Comparison of ENCODE assay signal across 17 cellular contexts in the genomic region with DNA sequence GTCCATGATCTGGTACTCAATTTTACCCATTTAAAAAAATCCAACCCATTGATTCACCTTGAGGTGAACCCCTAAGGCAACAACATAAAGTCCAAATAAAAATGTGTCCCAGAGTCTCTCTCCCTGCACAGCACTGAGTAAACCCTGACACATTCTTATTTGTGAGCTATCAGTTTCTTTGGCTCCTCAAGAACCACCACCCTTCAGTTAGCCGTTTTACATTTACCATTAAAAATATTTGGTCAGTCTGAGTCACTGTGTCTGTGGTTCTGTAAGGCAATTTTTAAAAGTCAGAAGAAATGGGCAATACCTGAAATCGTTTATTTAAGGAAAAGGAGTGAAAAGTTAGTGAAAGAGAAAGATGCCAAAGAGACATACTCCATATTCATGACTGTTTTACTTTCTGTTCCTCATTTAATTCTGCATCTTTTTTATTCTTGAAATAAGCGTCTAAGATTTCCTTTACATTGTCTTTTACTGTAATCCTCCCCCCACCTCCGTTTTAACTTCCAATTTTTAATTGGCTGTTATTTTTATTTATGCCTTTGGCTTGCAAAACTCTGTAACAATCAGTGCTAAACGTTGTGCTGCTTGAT.
DNase-seq lines count a peak whose midpoint lies in the region; ATAC-seq and TF ChIP-seq lines count a peak whose summit lies in the region.
"Had no signal": no experiment of that assay in that cellular context is flagged by ENCODE, and none has a peak within 500 bp of the region (broad histone marks: within the 10 kb centered on the region; RNA-seq: fewer than 3 reads in every experiment).

No MANE protein-coding gene starts in this region.

- H3K4me3 ChIP-seq in OCI-LY3 (ENCODE audit: low read length) (no peak overlapping the region), fibroblast of mammary gland (ENCODE audit: control insufficient read depth, low read depth, low read length) (no peak overlapping the region)
- H3K4me3 ChIP-seq: neural progenitor cell, transverse colon had no signal

- no peak overlapping the region for H2AFZ ChIP-seq in OCI-LY3 (ENCODE audit: low read depth, low read length)
- H2AFZ ChIP-seq: neural progenitor cell had no signal

- peak overlapping the region; percentile 88 for H3K27ac ChIP-seq in OCI-LY3 (ENCODE audit: low read length)
- H3K27ac ChIP-seq: neural progenitor cell, transverse colon had no signal

- peak overlapping the region; percentile 11 for H3K4me2 ChIP-seq in OCI-LY3 (ENCODE audit: low read length)
- H3K4me2 ChIP-seq: neural progenitor cell had no signal

- peak overlapping the region; percentile 32; the same call in 1 of the 2 replicates for H3K4me3 Mint-ChIP-seq in HFFc6
- H3K4me3 Mint-ChIP-seq: mesothelial cell of epicardium; neural progenitor cell; stimulated activated effector memory CD8-positive, alpha-beta T cell treated with anti-CD3 and anti-CD28 coated beads, Interleukin-12 subunit alpha, Interleukin-12 subunit beta, amount 100 ng/mL, for 72 hours; WTC11 had no signal

- H3K79me2 ChIP-seq in OCI-LY3 (ENCODE audit: low read length) = peaks cover 3% of the 10 kb centered on the region; the same call in 1 of the 2 replicates

- H3K9ac ChIP-seq in OCI-LY3 (ENCODE audit: low read length) = peak overlapping the region; percentile 1; the same call in 1 of the 2 replicates
- H3K9ac ChIP-seq: neural progenitor cell had no signal

- peaks cover 17% of the 10 kb centered on the region for H3K4me1 Mint-ChIP-seq in HFFc6 (ENCODE audit: low read depth)

- no peaks in the 10 kb centered on the region for H4K20me1 ChIP-seq in OCI-LY3 (ENCODE audit: insufficient read depth, low read length)

- H3K27me3 Mint-ChIP-seq in HFFc6 (ENCODE audit: insufficient read depth) = peaks cover 7% of the 10 kb centered on the region

- ATAC-seq in HG02870 (IDR thresholded peaks at IDR 0.05; ENCODE audit: unreplicated experiment) (no peak), GM19452 (IDR thresholded peaks at IDR 0.05; ENCODE audit: unreplicated experiment) (no peak), HG02938 (IDR thresholded peaks at IDR 0.05; ENCODE audit: unreplicated experiment) (no peak), GM18520 (IDR thresholded peaks at IDR 0.05; ENCODE audit: unreplicated experiment) (no peak)
- ATAC-seq: Right ventricle myocardium inferior; stimulated activated effector memory CD8-positive, alpha-beta T cell treated with anti-CD3 and anti-CD28 coated beads, Interleukin-12 subunit alpha, Interleukin-12 subunit beta, amount 100 ng/mL, for 72 hours; T-helper 17 cell; WTC11 had no signal

- H3K36me3 ChIP-seq in OCI-LY3 (replicated peaks; ENCODE audit: low read depth, low read length) = peaks cover 21% of the 10 kb centered on the region
- H3K36me3 ChIP-seq: neural progenitor cell, transverse colon had no signal

- DNase-seq in EH (ENCODE audit: low read depth) (peak; percentile 27), HFFc6 (peak; percentile 5), fibroblast of mammary gland (ENCODE audit: low read depth) (peak; percentile 12)
- DNase-seq: NCI-H1048, NCI-H2107, T-helper 17 cell, transverse colon had no signal

- H3K27me3 ChIP-seq in OCI-LY3 (ENCODE audit: low read depth, low read length) = no peaks in the 10 kb centered on the region
- H3K27me3 ChIP-seq: neural progenitor cell, transverse colon had no signal

- no peak overlapping the region for H3K27ac Mint-ChIP-seq in HFFc6
- H3K27ac Mint-ChIP-seq: mesothelial cell of epicardium; neural progenitor cell; stimulated activated effector memory CD8-positive, alpha-beta T cell treated with anti-CD3 and anti-CD28 coated beads, Interleukin-12 subunit alpha, Interleukin-12 subunit beta, amount 100 ng/mL, for 72 hours; T-helper 17 cell; WTC11 had no signal

- H3K4me1 ChIP-seq in OCI-LY3 (ENCODE audit: low read length) = peaks cover 85% of the 10 kb centered on the region

- no peak for TF ChIP-seq CTCF in HFFc6 (IDR thresholded peaks at IDR 0.05)
- no peak for TF ChIP-seq CTCF in OCI-LY3 (IDR thresholded peaks at IDR 0.05; ENCODE audit: low read depth, low read length)
- TF ChIP-seq CTCF in fibroblast of mammary gland (conservative IDR thresholded peaks at IDR 0.05; ENCODE audit: control insufficient read depth, insufficient read depth, low read depth, low read length) = no peak

- peaks cover 16% of the 10 kb centered on the region; the same call in 1 of the 2 replicates for H3K36me3 Mint-ChIP-seq in HFFc6 (ENCODE audit: low read depth)
- H3K36me3 Mint-ChIP-seq: mesothelial cell of epicardium; neural progenitor cell; stimulated activated effector memory CD8-positive, alpha-beta T cell treated with anti-CD3 and anti-CD28 coated beads, Interleukin-12 subunit alpha, Interleukin-12 subunit beta, amount 100 ng/mL, for 72 hours had no signal

- H3K9me3 ChIP-seq in OCI-LY3 (ENCODE audit: insufficient read depth, low read length) = peaks cover 13% of the 10 kb centered on the region
- H3K9me3 ChIP-seq: transverse colon had no signal

- peaks cover 21% of the 10 kb centered on the region for H3K9me3 Mint-ChIP-seq in HFFc6
